8 cellular contexts compared by ENCODE assay signal in genomic region chr15:67146214-67146613, GRCh38.
DNase-seq lines count a peak whose midpoint lies in the region; ATAC-seq and TF ChIP-seq lines count a peak whose summit lies in the region.

No MANE protein-coding gene starts in this region.

- no peaks in the 10 kb centered on the region for H3K27me3 ChIP-seq in BE2C
- no peaks in the 10 kb centered on the region for H3K27me3 ChIP-seq in muscle layer of duodenum (ENCODE audit: low read depth, low read length)

- no peak for ATAC-seq in GM19395 (IDR thresholded peaks at IDR 0.05; ENCODE audit: unreplicated experiment)
- ATAC-seq in GM19351 (IDR thresholded peaks at IDR 0.05; ENCODE audit: unreplicated experiment), result no peak

- H3K36me3 ChIP-seq in BE2C, result no peaks in the 10 kb centered on the region
- no peaks in the 10 kb centered on the region for H3K36me3 ChIP-seq in muscle layer of duodenum (ENCODE audit: control insufficient read depth in 1 of 2, insufficient read depth in 2 of 2, low read length in 2 of 2)

- TF ChIP-seq POLR2A in erythroblast (IDR thresholded peaks at IDR 0.05; ENCODE audit: low read length), result no peak

- no peak overlapping the region for H3K4me3 ChIP-seq in BE2C (ENCODE audit: low read depth, low read length)
- H3K4me3 ChIP-seq in muscle layer of duodenum (ENCODE audit: low read depth in 1 of 2, low read length in 2 of 2), result no peak overlapping the region

- H3K9me3 ChIP-seq in BE2C (no peaks in the 10 kb centered on the region), muscle layer of duodenum (ENCODE audit: control insufficient read depth in 1 of 2, low read length in 2 of 2) (no peaks in the 10 kb centered on the region)

- intact Hi-C loops in dendritic cell treated with granulocyte-macrophage colony-stimulating factor and Interleukin-4, amounts not matched to agents 40 ng/mL and 50 ng/mL, for 4 days (cut with micrococcal nuclease), result loop anchor here (10.0 kb wide), 1 partner anchor 51 kb away; no protein-coding TSS in a partner anchor

- H3K27me3 Mint-ChIP-seq in dendritic cell treated with granulocyte-macrophage colony-stimulating factor and Interleukin-4, amounts not matched to agents 40 ng/mL and 50 ng/mL, for 4 days, result peaks cover 14% of the 10 kb centered on the region

- H3K27ac Mint-ChIP-seq in dendritic cell treated with granulocyte-macrophage colony-stimulating factor and Interleukin-4, amounts not matched to agents 40 ng/mL and 50 ng/mL, for 4 days, result peak overlapping the region; percentile 78

- TF ChIP-seq CTCF in BE2C (IDR thresholded peaks at IDR 0.05; ENCODE audit: low read depth, low read length), result no peak

- H3K4me3 Mint-ChIP-seq in dendritic cell treated with granulocyte-macrophage colony-stimulating factor and Interleukin-4, amounts not matched to agents 40 ng/mL and 50 ng/mL, for 4 days, result no peak overlapping the region

- peaks cover 68% of the 10 kb centered on the region for H3K4me1 Mint-ChIP-seq in dendritic cell treated with granulocyte-macrophage colony-stimulating factor and Interleukin-4, amounts not matched to agents 40 ng/mL and 50 ng/mL, for 4 days (ENCODE audit: low read depth)

- H3K27ac ChIP-seq in muscle layer of duodenum (ENCODE audit: low read length), result peak overlapping the region; percentile 90

- H3K4me1 ChIP-seq in BE2C (no peaks in the 10 kb centered on the region; the same call in 1 of the 2 replicates), muscle layer of duodenum (ENCODE audit: control insufficient read depth in 1 of 2, insufficient read depth in 2 of 2, low read length in 2 of 2) (peaks cover 53 to 83% of the 10 kb centered on the region in 2 donors)

- DNase-seq in BE2C (peak; percentile 57), NCI-H2171 (lab: John Stamatoyannopoulos, UW) (peak; percentile 12), erythroblast (lab: John Stamatoyannopoulos, UW) (no peak), CD1c-positive myeloid dendritic cell (ENCODE audit: extremely low spot score) (no peak)

- H3K36me3 Mint-ChIP-seq in dendritic cell treated with granulocyte-macrophage colony-stimulating factor and Interleukin-4, amounts not matched to agents 40 ng/mL and 50 ng/mL, for 4 days (ENCODE audit: low read depth), result no peaks in the 10 kb centered on the region

- H3K9me3 Mint-ChIP-seq in dendritic cell treated with granulocyte-macrophage colony-stimulating factor and Interleukin-4, amounts not matched to agents 40 ng/mL and 50 ng/mL, for 4 days, result no peaks in the 10 kb centered on the region

Comparison
In these comparisons a context has a peak if more than half of its experiments do, and no peak if none do; other contexts are left out.
1. DNase-seq: peak in BE2C (single experiment) and NCI-H2171 (single experiment); none in erythroblast (0 of 2) and CD1c-positive myeloid dendritic cell (single experiment).